In the genomic region with DNA sequence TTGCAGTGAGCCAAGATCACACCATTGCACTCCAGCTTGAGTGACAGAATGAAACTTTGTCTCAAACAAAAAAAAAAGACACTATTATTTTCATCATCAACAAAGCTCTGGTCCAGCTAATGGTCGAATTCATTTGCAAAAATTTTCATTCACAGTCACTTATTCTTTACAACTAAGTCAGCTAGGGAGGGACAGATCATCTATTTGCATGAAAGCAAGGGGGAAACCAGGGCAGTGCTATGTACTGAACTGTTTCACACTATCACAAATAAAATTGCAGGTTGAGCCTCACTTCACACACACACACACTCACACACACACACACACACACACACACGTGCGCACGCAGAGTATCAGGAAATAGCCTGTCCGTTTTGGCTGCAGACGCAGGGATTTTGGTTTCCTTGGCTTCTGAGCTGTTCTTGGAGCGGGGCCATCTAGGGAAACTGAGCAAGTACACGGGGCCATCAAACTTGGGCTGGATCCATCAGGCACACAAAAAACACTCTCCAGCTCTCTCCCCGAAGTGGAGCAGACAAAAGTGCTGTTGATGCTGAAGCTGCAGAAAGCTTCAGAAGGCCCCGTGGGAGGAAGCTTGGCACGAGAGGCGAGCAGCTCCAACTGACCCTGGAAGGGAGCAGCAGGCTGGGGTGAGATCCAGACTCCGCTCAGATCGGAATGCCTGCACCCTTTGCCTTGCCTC, we compare ENCODE assay signal across 10 cellular contexts.
DNase-seq lines count a peak whose midpoint lies in the region; ATAC-seq, FAIRE-seq and TF ChIP-seq lines count a peak whose summit lies in the region.
"Had no signal": no experiment of that assay in that cellular context is flagged by ENCODE, and none has a peak within 500 bp of the region (broad histone marks: within the 10 kb centered on the region; RNA-seq: fewer than 3 reads in every experiment).

No MANE protein-coding gene starts in this region.

- no peaks in the 10 kb centered on the region for H3K27me3 ChIP-seq in ACC112 (ENCODE audit: insufficient read depth, low read length)

- H3K4me1 Mint-ChIP-seq in nephron progenitor cell: peaks cover 23% of the 10 kb centered on the region

- peak overlapping the region; percentile 30 for H2AFZ ChIP-seq in ACC112 (ENCODE audit: low read length, unreplicated experiment)

- no peak overlapping the region for H3K27ac Mint-ChIP-seq in nephron progenitor cell

- H3K4me1 ChIP-seq in ACC112 (ENCODE audit: control insufficient read depth, insufficient read depth, low read length, unreplicated experiment): peaks cover 10% of the 10 kb centered on the region

- no peaks in the 10 kb centered on the region for H3K36me3 ChIP-seq in ACC112 (ENCODE audit: insufficient read depth, low read length)

- H3K79me2 ChIP-seq in ACC112 (ENCODE audit: control insufficient read depth, insufficient read depth, low read length, unreplicated experiment): no peaks in the 10 kb centered on the region

- no peak for FAIRE-seq in HTR-8/SVneo (lab: Jason Lieb, UNC)

- no peak overlapping the region for H3K4me3 Mint-ChIP-seq in nephron progenitor cell
- H3K4me3 Mint-ChIP-seq: CD4-positive, alpha-beta memory T cell had no signal

- H3K36me3 Mint-ChIP-seq in nephron progenitor cell (ENCODE audit: low read depth): no peaks in the 10 kb centered on the region
- H3K36me3 Mint-ChIP-seq: CD4-positive, alpha-beta memory T cell had no signal

- DNase-seq in NCI-H446 (lab: John Stamatoyannopoulos, UW) (peak; percentile 68 to 90), fibroblast of mammary gland (ENCODE audit: low read depth) (peak; percentile 69), nephron progenitor cell (peak; percentile 22), HTR-8/SVneo (ENCODE audit: insufficient read length, low spot score) (no peak)
- DNase-seq in stimulated activated naive CD4-positive, alpha-beta T cell (lab: John Stamatoyannopoulos, UW): no peak
- DNase-seq: CD4-positive, alpha-beta memory T cell had no signal

- peaks cover 8% of the 10 kb centered on the region for H3K27me3 Mint-ChIP-seq in nephron progenitor cell (ENCODE audit: low read depth, poor library complexity)
- H3K27me3 Mint-ChIP-seq: CD4-positive, alpha-beta memory T cell had no signal

- H3K9me3 Mint-ChIP-seq in nephron progenitor cell: no peaks in the 10 kb centered on the region
- H3K9me3 Mint-ChIP-seq: CD4-positive, alpha-beta memory T cell had no signal

- H3K4me3 ChIP-seq in ACC112 (ENCODE audit: low read depth, low read length) (peak overlapping the region; percentile 62), fibroblast of mammary gland (ENCODE audit: control insufficient read depth, low read depth, low read length) (no peak overlapping the region)

- H3K27ac ChIP-seq in ACC112 (ENCODE audit: low read depth, low read length): no peak overlapping the region

- TF ChIP-seq CTCF in fibroblast of mammary gland (conservative IDR thresholded peaks at IDR 0.05; ENCODE audit: control insufficient read depth, insufficient read depth, low read depth, low read length) (no peak), nephron progenitor cell (IDR thresholded peaks at IDR 0.05) (no peak)

- ATAC-seq in GM19455 (IDR thresholded peaks at IDR 0.05; ENCODE audit: unreplicated experiment): no peak
- ATAC-seq in HG02852 (IDR thresholded peaks at IDR 0.05; ENCODE audit: unreplicated experiment): no peak
- ATAC-seq: Panc1 had no signal

Comparison
In these comparisons a context has a peak if more than half of its experiments do, and no peak if none do; other contexts are left out.
1. DNase-seq: peak in NCI-H446 (2 of 2), fibroblast of mammary gland (single experiment) and nephron progenitor cell (single experiment); none in stimulated activated naive CD4-positive, alpha-beta T cell (0 of 6) and HTR-8/SVneo (single experiment).